1 cellular context compared by ENCODE assay signal in the genomic region with DNA sequence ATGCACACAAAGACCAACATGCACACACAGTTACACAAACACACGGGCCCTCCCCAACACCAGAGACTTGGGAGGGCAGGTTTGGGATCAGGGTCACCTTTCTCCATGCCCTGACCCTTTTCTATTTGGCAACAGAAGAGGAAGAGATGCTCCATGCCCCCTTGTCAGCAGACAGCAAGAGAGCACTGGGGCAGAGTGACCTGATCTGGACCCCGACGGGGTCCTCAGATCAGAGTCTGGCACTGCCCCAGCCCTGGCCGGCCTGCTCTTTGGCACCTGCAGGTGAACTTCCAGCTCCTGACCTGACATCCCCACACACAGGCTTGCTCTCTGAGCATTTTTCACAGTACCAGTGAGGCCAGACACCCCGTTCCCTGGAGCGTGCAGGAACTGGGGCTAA.
TF ChIP-seq lines count a peak whose summit lies in the region.

No MANE protein-coding gene starts in this region.

TF ChIP-seq in H1, 55 proteins besides CTCF, POLR2A, EP300 and RAD21:
- no peak for TF ChIP-seq CBX5 (IDR thresholded peaks at IDR 0.05; ENCODE audit: low read depth, low read length)
- TF ChIP-seq TAF1 (IDR thresholded peaks at IDR 0.05; ENCODE audit: low read depth, low read length) = no peak
- no peak for TF ChIP-seq FOSL1 (IDR thresholded peaks at IDR 0.05; ENCODE audit: insufficient read depth, low read depth, low read length)
- TF ChIP-seq POLR2AphosphoS5 (IDR thresholded peaks at IDR 0.05; ENCODE audit: low read depth, low read length) = no peak
- TF ChIP-seq CTBP2 (IDR thresholded peaks at IDR 0.05; ENCODE audit: borderline replicate concordance, insufficient read depth, insufficient read length, low read length) = no peak
- no peak for TF ChIP-seq GABPA (IDR thresholded peaks at IDR 0.05; ENCODE audit: borderline replicate concordance, insufficient read depth, low read length)
- no peak for TF ChIP-seq KDM5A (IDR thresholded peaks at IDR 0.05; ENCODE audit: low read length)
- no peak for TF ChIP-seq YY1 (IDR thresholded peaks at IDR 0.05; ENCODE audit: low read depth, low read length)
- no peak for TF ChIP-seq TAF7 (optimal IDR thresholded peaks at IDR 0.05; ENCODE audit: borderline replicate concordance, low read depth, low read length)
- TF ChIP-seq MAFK (IDR thresholded peaks at IDR 0.05; ENCODE audit: low read depth, low read length) = no peak
- TF ChIP-seq, protein P1, sequence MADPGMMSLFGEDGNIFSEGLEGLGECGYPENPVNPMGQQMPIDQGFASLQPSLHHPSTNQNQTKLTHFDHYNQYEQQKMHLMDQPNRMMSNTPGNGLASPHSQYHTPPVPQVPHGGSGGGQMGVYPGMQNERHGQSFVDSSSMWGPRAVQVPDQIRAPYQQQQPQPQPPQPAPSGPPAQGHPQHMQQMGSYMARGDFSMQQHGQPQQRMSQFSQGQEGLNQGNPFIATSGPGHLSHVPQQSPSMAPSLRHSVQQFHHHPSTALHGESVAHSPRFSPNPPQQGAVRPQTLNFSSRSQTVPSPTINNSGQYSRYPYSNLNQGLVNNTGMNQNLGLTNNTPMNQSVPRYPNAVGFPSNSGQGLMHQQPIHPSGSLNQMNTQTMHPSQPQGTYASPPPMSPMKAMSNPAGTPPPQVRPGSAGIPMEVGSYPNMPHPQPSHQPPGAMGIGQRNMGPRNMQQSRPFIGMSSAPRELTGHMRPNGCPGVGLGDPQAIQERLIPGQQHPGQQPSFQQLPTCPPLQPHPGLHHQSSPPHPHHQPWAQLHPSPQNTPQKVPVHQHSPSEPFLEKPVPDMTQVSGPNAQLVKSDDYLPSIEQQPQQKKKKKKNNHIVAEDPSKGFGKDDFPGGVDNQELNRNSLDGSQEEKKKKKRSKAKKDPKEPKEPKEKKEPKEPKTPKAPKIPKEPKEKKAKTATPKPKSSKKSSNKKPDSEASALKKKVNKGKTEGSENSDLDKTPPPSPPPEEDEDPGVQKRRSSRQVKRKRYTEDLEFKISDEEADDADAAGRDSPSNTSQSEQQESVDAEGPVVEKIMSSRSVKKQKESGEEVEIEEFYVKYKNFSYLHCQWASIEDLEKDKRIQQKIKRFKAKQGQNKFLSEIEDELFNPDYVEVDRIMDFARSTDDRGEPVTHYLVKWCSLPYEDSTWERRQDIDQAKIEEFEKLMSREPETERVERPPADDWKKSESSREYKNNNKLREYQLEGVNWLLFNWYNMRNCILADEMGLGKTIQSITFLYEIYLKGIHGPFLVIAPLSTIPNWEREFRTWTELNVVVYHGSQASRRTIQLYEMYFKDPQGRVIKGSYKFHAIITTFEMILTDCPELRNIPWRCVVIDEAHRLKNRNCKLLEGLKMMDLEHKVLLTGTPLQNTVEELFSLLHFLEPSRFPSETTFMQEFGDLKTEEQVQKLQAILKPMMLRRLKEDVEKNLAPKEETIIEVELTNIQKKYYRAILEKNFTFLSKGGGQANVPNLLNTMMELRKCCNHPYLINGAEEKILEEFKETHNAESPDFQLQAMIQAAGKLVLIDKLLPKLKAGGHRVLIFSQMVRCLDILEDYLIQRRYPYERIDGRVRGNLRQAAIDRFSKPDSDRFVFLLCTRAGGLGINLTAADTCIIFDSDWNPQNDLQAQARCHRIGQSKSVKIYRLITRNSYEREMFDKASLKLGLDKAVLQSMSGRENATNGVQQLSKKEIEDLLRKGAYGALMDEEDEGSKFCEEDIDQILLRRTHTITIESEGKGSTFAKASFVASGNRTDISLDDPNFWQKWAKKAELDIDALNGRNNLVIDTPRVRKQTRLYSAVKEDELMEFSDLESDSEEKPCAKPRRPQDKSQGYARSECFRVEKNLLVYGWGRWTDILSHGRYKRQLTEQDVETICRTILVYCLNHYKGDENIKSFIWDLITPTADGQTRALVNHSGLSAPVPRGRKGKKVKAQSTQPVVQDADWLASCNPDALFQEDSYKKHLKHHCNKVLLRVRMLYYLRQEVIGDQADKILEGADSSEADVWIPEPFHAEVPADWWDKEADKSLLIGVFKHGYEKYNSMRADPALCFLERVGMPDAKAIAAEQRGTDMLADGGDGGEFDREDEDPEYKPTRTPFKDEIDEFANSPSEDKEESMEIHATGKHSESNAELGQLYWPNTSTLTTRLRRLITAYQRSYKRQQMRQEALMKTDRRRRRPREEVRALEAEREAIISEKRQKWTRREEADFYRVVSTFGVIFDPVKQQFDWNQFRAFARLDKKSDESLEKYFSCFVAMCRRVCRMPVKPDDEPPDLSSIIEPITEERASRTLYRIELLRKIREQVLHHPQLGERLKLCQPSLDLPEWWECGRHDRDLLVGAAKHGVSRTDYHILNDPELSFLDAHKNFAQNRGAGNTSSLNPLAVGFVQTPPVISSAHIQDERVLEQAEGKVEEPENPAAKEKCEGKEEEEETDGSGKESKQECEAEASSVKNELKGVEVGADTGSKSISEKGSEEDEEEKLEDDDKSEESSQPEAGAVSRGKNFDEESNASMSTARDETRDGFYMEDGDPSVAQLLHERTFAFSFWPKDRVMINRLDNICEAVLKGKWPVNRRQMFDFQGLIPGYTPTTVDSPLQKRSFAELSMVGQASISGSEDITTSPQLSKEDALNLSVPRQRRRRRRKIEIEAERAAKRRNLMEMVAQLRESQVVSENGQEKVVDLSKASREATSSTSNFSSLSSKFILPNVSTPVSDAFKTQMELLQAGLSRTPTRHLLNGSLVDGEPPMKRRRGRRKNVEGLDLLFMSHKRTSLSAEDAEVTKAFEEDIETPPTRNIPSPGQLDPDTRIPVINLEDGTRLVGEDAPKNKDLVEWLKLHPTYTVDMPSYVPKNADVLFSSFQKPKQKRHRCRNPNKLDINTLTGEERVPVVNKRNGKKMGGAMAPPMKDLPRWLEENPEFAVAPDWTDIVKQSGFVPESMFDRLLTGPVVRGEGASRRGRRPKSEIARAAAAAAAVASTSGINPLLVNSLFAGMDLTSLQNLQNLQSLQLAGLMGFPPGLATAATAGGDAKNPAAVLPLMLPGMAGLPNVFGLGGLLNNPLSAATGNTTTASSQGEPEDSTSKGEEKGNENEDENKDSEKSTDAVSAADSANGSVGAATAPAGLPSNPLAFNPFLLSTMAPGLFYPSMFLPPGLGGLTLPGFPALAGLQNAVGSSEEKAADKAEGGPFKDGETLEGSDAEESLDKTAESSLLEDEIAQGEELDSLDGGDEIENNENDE (IDR thresholded peaks at IDR 0.05; ENCODE audit: insufficient replicate concordance, low read length) = no peak
- TF ChIP-seq BCL11A (IDR thresholded peaks at IDR 0.05; ENCODE audit: low read depth in 2 of 2, low read length in 2 of 2) = no peak
- no peak for TF ChIP-seq PHF8 (conservative IDR thresholded peaks at IDR 0.05; ENCODE audit: low read depth, low read length)
- no peak for TF ChIP-seq NANOG (IDR thresholded peaks at IDR 0.05; ENCODE audit: insufficient read depth, low read depth, low read length, poor library complexity, severe bottlenecking)
- TF ChIP-seq, protein P2, sequence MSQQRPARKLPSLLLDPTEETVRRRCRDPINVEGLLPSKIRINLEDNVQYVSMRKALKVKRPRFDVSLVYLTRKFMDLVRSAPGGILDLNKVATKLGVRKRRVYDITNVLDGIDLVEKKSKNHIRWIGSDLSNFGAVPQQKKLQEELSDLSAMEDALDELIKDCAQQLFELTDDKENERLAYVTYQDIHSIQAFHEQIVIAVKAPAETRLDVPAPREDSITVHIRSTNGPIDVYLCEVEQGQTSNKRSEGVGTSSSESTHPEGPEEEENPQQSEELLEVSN (IDR thresholded peaks at IDR 0.05) = no peak
- TF ChIP-seq HDAC2 (IDR thresholded peaks at IDR 0.05; ENCODE audit: borderline replicate concordance in 1 of 2, low read depth in 2 of 2, low read length in 2 of 2) = no peak
